Comparison of ENCODE assay signal across 17 cellular contexts in the genomic region with DNA sequence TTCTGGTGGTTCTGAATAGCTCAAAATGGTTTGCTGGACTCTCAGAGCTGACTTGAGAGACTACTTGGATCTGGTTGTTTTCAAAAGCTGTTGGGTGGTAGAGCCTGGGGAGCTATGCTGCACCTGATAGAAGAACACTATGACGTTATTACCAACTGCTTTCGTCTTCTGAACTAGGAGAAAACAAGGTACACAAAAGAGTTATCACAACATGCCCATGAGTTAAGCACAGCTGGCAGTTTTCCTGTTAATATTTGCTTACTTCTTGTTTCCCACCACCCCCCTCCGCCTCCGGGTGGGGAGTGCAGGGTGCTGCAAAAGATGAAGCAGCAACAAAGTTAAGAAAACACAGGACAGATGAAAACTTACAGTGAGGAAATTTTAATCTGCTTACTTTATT.
"Had no signal": no experiment of that assay in that cellular context is flagged by ENCODE, and none has a peak within 500 bp of the region (broad histone marks: within the 10 kb centered on the region; RNA-seq: fewer than 3 reads in every experiment).

No MANE protein-coding gene starts in this region.

- ATAC-seq: activated naive CD4-positive, alpha-beta T cell treated with anti-CD3 and anti-CD28 coated beads, Interleukin-2, amount 50 U/mL, for 72 hours; gastroesophageal sphincter; mucosa of descending colon had no signal

- FAIRE-seq: bronchial epithelial cell, kidney had no signal

- DNase-seq: activated T-cell treated with anti-CD3 and anti-CD28 coated beads, Interleukin-2, amount 50 U/mL, for 1 hour; aorta; cerebellar nuclear complex; cortex of kidney; endodermal cell; esophagus squamous epithelium; head of caudate nucleus; kidney; lower lobe of right lung; mesendoderm; mucosa of descending colon; stimulated activated CD4-positive, alpha-beta T cell treated with anti-CD3 and anti-CD28 coated beads, Interleukin-4, amount 100 ng/mL, for 24 hours; stimulated activated naive CD4-positive, alpha-beta T cell treated with Interleukin-2 at 50 U/mL for 16 hours; T-helper 9 cell had no signal
